32 cellular contexts compared by ENCODE assay signal in genomic region chr7:127592550-127592949, GRCh38. TPM values are rescaled to one million over a fixed set of nuclear protein-coding genes. Genes with fewer than 3 reads are reported as not detected.
"Had no signal": no experiment of that assay in that cellular context is flagged by ENCODE, and none has a peak within 500 bp of the region (broad histone marks: within the 10 kb centered on the region; RNA-seq: fewer than 3 reads in every experiment).

No MANE protein-coding gene starts in this region.

- H3K4me3 ChIP-seq: ascending aorta, coronary artery, dorsolateral prefrontal cortex, esophagus muscularis mucosa, gastrocnemius medialis, heart left ventricle had no signal

- H3K4me1 ChIP-seq: foreskin keratinocyte had no signal

- DNase-seq: activated CD4-positive, alpha-beta T cell treated with anti-CD3 and anti-CD28 coated beads for 36 hours; activated CD4-positive, alpha-beta T cell treated with anti-CD3 and anti-CD28 coated beads, Interleukin-2, amount 50 U/mL, for 1 hour; activated CD4-positive, alpha-beta T cell treated with anti-CD3 and anti-CD28 coated beads, Interleukin-2, amount 50 U/mL, for 48 hours; activated CD4-positive, CD25-positive, alpha-beta regulatory T cell; activated CD4-positive, CD25-positive, alpha-beta regulatory T cell treated with anti-CD3 and anti-CD28 coated beads, Interleukin-2, amount 50 U/mL, for 72 hours; activated CD8-positive, alpha-beta memory T cell treated with anti-CD3 and anti-CD28 coated beads for 24 hours; activated CD8-positive, alpha-beta T cell treated with anti-CD3 and anti-CD28 coated beads for 36 hours; activated effector memory CD4-positive, alpha-beta T cell treated with Interleukin-2 at 50 U/mL for 16 hours; activated gamma-delta T cell treated with Interleukin-2 at 50 U/mL for 16 hours; activated naive CD4-positive, alpha-beta T cell treated with anti-CD3 and anti-CD28 coated beads for 36 hours; activated naive CD8-positive, alpha-beta T cell treated with anti-CD3 and anti-CD28 coated beads, Interleukin-2, amount 10 ng/mL, durations not matched to agents 7 days and 5 days; activated T-cell treated with anti-CD3 and anti-CD28 coated beads, Interleukin-2, amount 50 U/mL, for 4 hours; brain microvascular endothelial cell; dorsolateral prefrontal cortex; effector memory CD4-positive, alpha-beta T cell; erythroblast; foreskin keratinocyte; gastrocnemius medialis; glutamatergic neuron; heart left ventricle; T-helper 1 cell; T-helper 2 cell had no signal

- H3K27ac Mint-ChIP-seq: activated CD4-positive, alpha-beta T cell treated with anti-CD3 and anti-CD28 coated beads for 36 hours; activated CD8-positive, alpha-beta T cell treated with anti-CD3 and anti-CD28 coated beads for 36 hours; activated naive CD4-positive, alpha-beta T cell treated with anti-CD3 and anti-CD28 coated beads for 36 hours; activated naive CD4-positive, alpha-beta T cell treated with anti-CD3 and anti-CD28 coated beads, Interleukin-2, amount 50 U/mL, for 72 hours; activated naive CD8-positive, alpha-beta T cell treated with anti-CD3 and anti-CD28 coated beads, Interleukin-2, amount 10 ng/mL, durations not matched to agents 7 days and 5 days; activated T-helper 17 cell treated with anti-CD3 and anti-CD28 coated beads, Interleukin-2, amount 50 U/mL, for 72 hours; dendritic cell treated with granulocyte-macrophage colony-stimulating factor and Interleukin-4, amounts not matched to agents 40 ng/mL and 50 ng/mL, for 4 days had no signal

- H3K9me3 ChIP-seq: ascending aorta, esophagus muscularis mucosa, gastrocnemius medialis, heart left ventricle had no signal

- H3K27ac ChIP-seq: ascending aorta, brain microvascular endothelial cell, coronary artery, dorsolateral prefrontal cortex, esophagus muscularis mucosa, foreskin keratinocyte, gastrocnemius medialis, heart left ventricle had no signal

- H3K9me3 Mint-ChIP-seq: activated CD8-positive, alpha-beta T cell treated with anti-CD3 and anti-CD28 coated beads for 36 hours; activated naive CD4-positive, alpha-beta T cell treated with anti-CD3 and anti-CD28 coated beads for 36 hours; activated naive CD4-positive, alpha-beta T cell treated with anti-CD3 and anti-CD28 coated beads, Interleukin-2, amount 50 U/mL, for 72 hours; activated naive CD8-positive, alpha-beta T cell treated with anti-CD3 and anti-CD28 coated beads, Interleukin-2, amount 10 ng/mL, durations not matched to agents 7 days and 5 days; activated T-cell treated with anti-CD3 and anti-CD28 coated beads, Interleukin-2, amount 50 U/mL, for 4 hours; activated T-helper 17 cell treated with anti-CD3 and anti-CD28 coated beads, Interleukin-2, amount 50 U/mL, for 72 hours; central memory CD8-positive, alpha-beta T cell; dendritic cell treated with granulocyte-macrophage colony-stimulating factor and Interleukin-4, amounts not matched to agents 40 ng/mL and 50 ng/mL, for 4 days had no signal

- ATAC-seq: activated CD4-positive, alpha-beta T cell treated with anti-CD3 and anti-CD28 coated beads for 36 hours; activated CD8-positive, alpha-beta T cell treated with anti-CD3 and anti-CD28 coated beads for 36 hours; activated naive CD4-positive, alpha-beta T cell treated with anti-CD3 and anti-CD28 coated beads, Interleukin-2, amount 50 U/mL, for 72 hours; activated T-cell treated with anti-CD3 and anti-CD28 coated beads, Interleukin-2, amount 50 U/mL, for 4 hours; activated T-helper 17 cell treated with anti-CD3 and anti-CD28 coated beads, Interleukin-2, amount 50 U/mL, for 72 hours; foreskin keratinocyte; gastrocnemius medialis; heart left ventricle had no signal

- H3K27me3 Mint-ChIP-seq: activated CD4-positive, alpha-beta T cell treated with anti-CD3 and anti-CD28 coated beads for 36 hours; activated CD8-positive, alpha-beta T cell treated with anti-CD3 and anti-CD28 coated beads for 36 hours; activated naive CD8-positive, alpha-beta T cell treated with anti-CD3 and anti-CD28 coated beads, Interleukin-2, amount 10 ng/mL, durations not matched to agents 7 days and 5 days; activated T-helper 17 cell treated with anti-CD3 and anti-CD28 coated beads, Interleukin-2, amount 50 U/mL, for 72 hours; central memory CD8-positive, alpha-beta T cell had no signal

- H3K27me3 ChIP-seq: ascending aorta, brain microvascular endothelial cell, dorsolateral prefrontal cortex, esophagus muscularis mucosa, gastrocnemius medialis, heart left ventricle had no signal

- H3K4me3 Mint-ChIP-seq: activated CD4-positive, alpha-beta T cell treated with anti-CD3 and anti-CD28 coated beads for 36 hours; activated CD8-positive, alpha-beta T cell treated with anti-CD3 and anti-CD28 coated beads for 36 hours; activated naive CD4-positive, alpha-beta T cell treated with anti-CD3 and anti-CD28 coated beads for 36 hours; activated naive CD8-positive, alpha-beta T cell treated with anti-CD3 and anti-CD28 coated beads, Interleukin-2, amount 10 ng/mL, durations not matched to agents 7 days and 5 days; activated T-cell treated with anti-CD3 and anti-CD28 coated beads, Interleukin-2, amount 50 U/mL, for 4 hours; activated T-helper 17 cell treated with anti-CD3 and anti-CD28 coated beads, Interleukin-2, amount 50 U/mL, for 72 hours; dendritic cell treated with granulocyte-macrophage colony-stimulating factor and Interleukin-4, amounts not matched to agents 40 ng/mL and 50 ng/mL, for 4 days had no signal

RNA-seq across cellular contexts. Expression of gene FSCN3, which starts 1.0 kb away (rescaled TPM):
- total RNA-seq: ascending aorta had no signal

RNA-seq across cellular contexts. Expression of gene PAX4, which starts 25.4 kb away (rescaled TPM):
- total RNA-seq: activated CD4-positive, alpha-beta T cell treated with anti-CD3 and anti-CD28 coated beads for 36 hours; activated CD8-positive, alpha-beta T cell treated with anti-CD3 and anti-CD28 coated beads for 36 hours; activated naive CD4-positive, alpha-beta T cell treated with anti-CD3 and anti-CD28 coated beads for 36 hours; activated naive CD4-positive, alpha-beta T cell treated with anti-CD3 and anti-CD28 coated beads, Interleukin-2, amount 50 U/mL, for 72 hours; activated naive CD8-positive, alpha-beta T cell treated with anti-CD3 and anti-CD28 coated beads, Interleukin-2, amount 10 ng/mL, durations not matched to agents 7 days and 5 days; activated T-cell treated with anti-CD3 and anti-CD28 coated beads, Interleukin-2, amount 50 U/mL, for 4 hours; activated T-helper 17 cell treated with anti-CD3 and anti-CD28 coated beads, Interleukin-2, amount 50 U/mL, for 72 hours; ascending aorta; bronchial epithelial cell; cardiac septum; cerebellum; esophagus muscularis mucosa; foreskin keratinocyte; gastrocnemius medialis; heart left ventricle had no signal
